26 cellular contexts compared by ENCODE assay signal in the genomic region with DNA sequence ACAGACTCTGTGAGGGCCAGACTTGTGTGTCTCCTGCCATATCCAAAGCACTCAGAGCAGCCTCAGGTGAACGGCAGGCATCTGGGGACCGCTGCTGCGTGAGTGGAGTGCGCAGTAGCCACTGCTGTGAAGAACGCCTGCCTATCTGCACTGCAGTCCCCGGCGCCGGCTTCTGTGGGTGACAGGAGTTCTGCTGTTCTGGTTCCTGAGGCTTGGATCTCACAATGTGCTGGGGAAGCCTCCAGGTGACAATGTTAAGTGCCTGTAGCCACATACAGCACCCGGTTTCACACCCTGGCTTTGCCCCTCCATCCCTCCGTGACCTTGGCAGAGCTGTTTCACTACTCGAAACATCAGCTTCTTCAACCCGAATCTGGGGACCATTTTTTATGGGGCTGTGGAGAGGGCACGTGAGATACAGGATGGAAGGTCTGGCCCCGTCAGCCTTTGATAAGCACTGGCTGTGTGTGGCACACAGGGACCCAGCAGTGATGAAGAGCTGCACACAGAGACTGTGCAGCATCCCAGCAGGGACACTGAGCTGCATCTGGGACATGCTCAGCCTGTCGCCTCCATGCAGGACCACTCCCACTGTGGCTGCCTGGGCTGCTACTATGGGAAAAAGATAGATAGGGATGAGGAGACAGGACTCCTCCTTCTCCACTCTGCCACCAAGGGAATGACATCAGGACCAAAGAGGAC. TPM values are rescaled to one million over a fixed set of nuclear protein-coding genes. Genes with fewer than 3 reads are reported as not detected.
"Had no signal": no experiment of that assay in that cellular context is flagged by ENCODE, and none has a peak within 500 bp of the region (broad histone marks: within the 10 kb centered on the region; RNA-seq: fewer than 3 reads in every experiment).

No MANE protein-coding gene starts in this region.

- H3K4me3 ChIP-seq: ascending aorta, breast epithelium had no signal

- H3K27me3 ChIP-seq: ascending aorta, breast epithelium had no signal

- H3K4me1 Mint-ChIP-seq: activated CD4-positive, alpha-beta T cell treated with anti-CD3 and anti-CD28 coated beads for 36 hours; activated CD4-positive, alpha-beta T cell treated with anti-CD3 and anti-CD28 coated beads, Interleukin-2, amount 10 ng/mL, durations not matched to agents 24 days and 14 days; activated CD8-positive, alpha-beta memory T cell treated with anti-CD3 and anti-CD28 coated beads, Interleukin-2, amount 10 ng/mL, durations not matched to agents 7 days and 5 days; activated naive CD4-positive, alpha-beta T cell treated with anti-CD3 and anti-CD28 coated beads, Interleukin-2, amount 10 ng/mL, durations not matched to agents 7 days and 5 days; activated naive CD8-positive, alpha-beta T cell treated with anti-CD3 and anti-CD28 coated beads, Interleukin-2, amount 10 ng/mL, durations not matched to agents 7 days and 5 days; brain; central memory CD8-positive, alpha-beta T cell had no signal

- H3K27ac ChIP-seq: ascending aorta, breast epithelium, epithelial cell of prostate had no signal

- H3K9me3 Mint-ChIP-seq: activated CD4-positive, alpha-beta memory T cell treated with anti-CD3 and anti-CD28 coated beads for 36 hours; activated CD4-positive, alpha-beta T cell treated with anti-CD3 and anti-CD28 coated beads, Interleukin-2, amount 10 ng/mL, durations not matched to agents 24 days and 14 days; activated naive CD4-positive, alpha-beta T cell treated with anti-CD3 and anti-CD28 coated beads, Interleukin-2, amount 10 ng/mL, durations not matched to agents 7 days and 5 days; activated naive CD4-positive, alpha-beta T cell treated with anti-CD3 and anti-CD28 coated beads, Interleukin-2, amount 50 U/mL, for 72 hours; activated naive CD8-positive, alpha-beta T cell treated with anti-CD3 and anti-CD28 coated beads, Interleukin-2, amount 10 ng/mL, durations not matched to agents 7 days and 5 days; activated T-cell treated with anti-CD3 and anti-CD28 coated beads, Interleukin-2, amount 50 U/mL, for 72 hours; brain; central memory CD8-positive, alpha-beta T cell had no signal

- H3K4me3 Mint-ChIP-seq: activated CD4-positive, alpha-beta memory T cell treated with anti-CD3 and anti-CD28 coated beads for 36 hours; activated CD4-positive, alpha-beta T cell treated with anti-CD3 and anti-CD28 coated beads for 36 hours; activated CD4-positive, alpha-beta T cell treated with anti-CD3 and anti-CD28 coated beads, Interleukin-2, amount 10 ng/mL, durations not matched to agents 24 days and 14 days; activated CD8-positive, alpha-beta memory T cell treated with anti-CD3 and anti-CD28 coated beads, Interleukin-2, amount 10 ng/mL, durations not matched to agents 7 days and 5 days; activated CD8-positive, alpha-beta T cell treated with anti-CD3 and anti-CD28 coated beads, Interleukin-2, amount 10 ng/mL, durations not matched to agents 7 days and 5 days; activated naive CD4-positive, alpha-beta T cell treated with anti-CD3 and anti-CD28 coated beads, Interleukin-2, amount 10 ng/mL, durations not matched to agents 7 days and 5 days; activated naive CD8-positive, alpha-beta T cell treated with anti-CD3 and anti-CD28 coated beads, Interleukin-2, amount 10 ng/mL, durations not matched to agents 7 days and 5 days; activated T-cell treated with anti-CD3 and anti-CD28 coated beads, Interleukin-2, amount 50 U/mL, for 72 hours; brain; central memory CD8-positive, alpha-beta T cell had no signal

- H3K27me3 Mint-ChIP-seq: activated CD4-positive, alpha-beta memory T cell treated with anti-CD3 and anti-CD28 coated beads for 36 hours; activated CD4-positive, alpha-beta T cell treated with anti-CD3 and anti-CD28 coated beads for 36 hours; activated CD4-positive, alpha-beta T cell treated with anti-CD3 and anti-CD28 coated beads, Interleukin-2, amount 10 ng/mL, durations not matched to agents 24 days and 14 days; activated CD8-positive, alpha-beta memory T cell treated with anti-CD3 and anti-CD28 coated beads, Interleukin-2, amount 10 ng/mL, durations not matched to agents 7 days and 5 days; activated naive CD4-positive, alpha-beta T cell treated with anti-CD3 and anti-CD28 coated beads, Interleukin-2, amount 10 ng/mL, durations not matched to agents 7 days and 5 days; activated naive CD8-positive, alpha-beta T cell treated with anti-CD3 and anti-CD28 coated beads, Interleukin-2, amount 10 ng/mL, durations not matched to agents 7 days and 5 days; brain; central memory CD8-positive, alpha-beta T cell had no signal

- H3K4me1 ChIP-seq: breast epithelium had no signal

- ATAC-seq: activated CD4-positive, alpha-beta T cell treated with anti-CD3 and anti-CD28 coated beads for 36 hours; activated CD8-positive, alpha-beta memory T cell treated with anti-CD3 and anti-CD28 coated beads, Interleukin-2, amount 10 ng/mL, durations not matched to agents 7 days and 5 days; activated CD8-positive, alpha-beta T cell treated with anti-CD3 and anti-CD28 coated beads, Interleukin-2, amount 10 ng/mL, durations not matched to agents 7 days and 5 days; activated naive CD4-positive, alpha-beta T cell treated with anti-CD3 and anti-CD28 coated beads, Interleukin-2, amount 50 U/mL, for 72 hours; activated T-cell treated with anti-CD3 and anti-CD28 coated beads, Interleukin-2, amount 50 U/mL, for 72 hours had no signal

- H3K36me3 Mint-ChIP-seq: activated naive CD4-positive, alpha-beta T cell treated with anti-CD3 and anti-CD28 coated beads, Interleukin-2, amount 50 U/mL, for 72 hours had no signal

- DNase-seq: activated CD4-positive, alpha-beta memory T cell treated with anti-CD3 and anti-CD28 coated beads for 36 hours; activated CD4-positive, alpha-beta T cell treated with anti-CD3 and anti-CD28 coated beads for 36 hours; activated CD4-positive, alpha-beta T cell treated with anti-CD3 and anti-CD28 coated beads, Interleukin-2, amount 10 ng/mL, durations not matched to agents 24 days and 14 days; activated CD4-positive, CD25-positive, alpha-beta regulatory T cell; activated CD4-positive, CD25-positive, alpha-beta regulatory T cell treated with anti-CD3 and anti-CD28 coated beads, Interleukin-2, amount 50 U/mL, for 72 hours; activated CD8-positive, alpha-beta memory T cell treated with anti-CD3 and anti-CD28 coated beads, Interleukin-2, amount 10 ng/mL, durations not matched to agents 7 days and 5 days; activated CD8-positive, alpha-beta memory T cell treated with anti-CD3 and anti-CD28 coated beads, Interleukin-2, amount 50 U/mL, for 4 hours; activated CD8-positive, alpha-beta T cell treated with anti-CD3 and anti-CD28 coated beads, Interleukin-2, amount 10 ng/mL, durations not matched to agents 7 days and 5 days; activated gamma-delta T cell; activated naive CD4-positive, alpha-beta T cell; activated naive CD4-positive, alpha-beta T cell treated with anti-CD3 and anti-CD28 coated beads, Interleukin-2, amount 10 ng/mL, durations not matched to agents 7 days and 5 days; activated naive CD8-positive, alpha-beta T cell treated with anti-CD3 and anti-CD28 coated beads, Interleukin-2, amount 10 ng/mL, durations not matched to agents 7 days and 5 days; activated T-cell treated with anti-CD3 and anti-CD28 coated beads, Interleukin-2, amount 50 U/mL, for 1 hour; activated T-cell treated with anti-CD3 and anti-CD28 coated beads, Interleukin-2, amount 50 U/mL, for 72 hours; cortex of kidney; effector CD8-positive, alpha-beta T cell; foreskin fibroblast; head of caudate nucleus; T-helper 2 cell had no signal

- H3K9me3 ChIP-seq: ascending aorta, breast epithelium had no signal

RNA-seq across cellular contexts. Expression of a gene that starts 51.2 kb away (rescaled TPM):
- total RNA-seq: activated naive CD8-positive, alpha-beta T cell treated with anti-CD3 and anti-CD28 coated beads, Interleukin-2, amount 10 ng/mL, durations not matched to agents 7 days and 5 days; ascending aorta; T-helper 1 cell treated with Interleukin-12 subunit alpha and Interleukin-12 subunit beta and Interleukin-4 antibody, amounts not matched to agents 30 ng/mL and 1 ng/mL, for 36 hours had no signal
